In the genomic region with DNA sequence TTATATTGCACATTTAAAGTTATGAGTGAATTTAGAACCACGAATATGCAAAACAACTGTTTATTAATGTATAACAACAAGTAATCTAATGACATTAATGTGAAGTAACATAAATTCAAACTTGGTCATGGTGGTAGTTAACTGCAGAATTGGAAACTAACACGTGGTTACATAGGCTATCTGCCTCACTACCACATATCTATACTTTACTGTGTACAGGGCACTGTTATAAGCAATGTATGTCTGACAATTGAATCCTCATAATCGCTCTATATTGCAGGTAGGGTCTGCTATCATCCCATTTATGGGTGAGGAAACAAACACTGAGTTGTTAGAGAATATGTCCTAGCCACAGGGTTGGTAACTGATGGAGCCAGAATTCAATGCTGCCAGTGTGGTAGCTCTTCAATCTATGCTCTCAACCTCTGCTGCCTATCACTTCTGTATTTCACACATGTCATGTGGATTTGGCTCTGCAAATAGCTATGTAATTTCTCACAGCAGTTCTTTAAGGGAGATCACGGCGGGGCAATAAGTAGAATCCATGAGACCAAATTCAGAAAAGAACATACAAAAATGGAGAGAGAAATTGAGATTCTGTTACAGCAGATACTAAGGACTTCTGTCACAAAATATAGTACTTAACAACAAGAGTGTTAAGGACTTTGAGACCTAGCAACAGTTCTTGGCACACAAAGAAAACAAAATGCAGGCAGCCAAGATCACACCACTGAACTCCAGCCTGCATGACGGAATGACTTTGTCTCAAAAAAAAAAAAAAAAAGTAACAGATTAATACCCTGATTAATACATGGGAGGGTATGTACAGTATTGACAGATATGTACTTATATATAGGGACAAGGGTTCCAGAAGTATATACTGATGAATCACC, we compare ENCODE assay signal across 27 cellular contexts.
DNase-seq lines count a peak whose midpoint lies in the region; ATAC-seq, FAIRE-seq and TF ChIP-seq lines count a peak whose summit lies in the region.
"Had no signal": no experiment of that assay in that cellular context is flagged by ENCODE, and none has a peak within 500 bp of the region (broad histone marks: within the 10 kb centered on the region; RNA-seq: fewer than 3 reads in every experiment).

No MANE protein-coding gene starts in this region.

- no peaks in the 10 kb centered on the region for H3K9me2 ChIP-seq in OCI-LY7 (ENCODE audit: insufficient read depth, low read length)

- POLR2A ChIA-PET in OCI-LY7 (lab: Charles Lee) (interaction anchor here (0.7 to 1.2 kb wide), 2 partner anchors 18 to 195 kb away, joined by 4 to 6 read pairs; no protein-coding TSS in a partner anchor), endothelial cell of umbilical vein (lab: Charles Lee) (no interaction called here), T-cell (lab: Charles Lee) (interaction anchor here (0.6 to 0.7 kb wide), 2 partner anchors 186 to 320 kb away, joined by 3 to 6 read pairs; no protein-coding TSS in a partner anchor)

- H3K4me3 Mint-ChIP-seq in osteocyte (ENCODE audit: unreplicated experiment) (no peak overlapping the region), T-cell (no peak overlapping the region)
- H3K4me3 Mint-ChIP-seq: activated CD4-positive, alpha-beta memory T cell treated with anti-CD3 and anti-CD28 coated beads, Interleukin-2, amount 10 ng/mL, durations not matched to agents 7 days and 5 days; neural progenitor cell; stimulated activated naive CD8-positive, alpha-beta T cell treated with anti-CD3 and anti-CD28 coated beads, Interleukin-15, Interleukin-2, amounts not matched to agents 100 ng/mL and 50 ng/mL, for 24 hours had no signal

- CTCF ChIA-PET in OCI-LY7 (lab: Charles Lee; ENCODE audit: unreplicated experiment) (no interaction called here), endothelial cell of umbilical vein (lab: Charles Lee) (interaction anchor here (1.0 kb wide), 1 partner anchor 36 kb away, joined by 3 read pairs; no protein-coding TSS in a partner anchor), T-cell (lab: Charles Lee) (interaction anchor here in 1 of 2 donors (0.5 kb wide), 1 partner anchor 154 kb away, joined by 3 read pairs; no protein-coding TSS in a partner anchor)

- H3K9ac ChIP-seq in endothelial cell of umbilical vein (replicated peaks; ENCODE audit: extremely low read depth, insufficient read depth, low read length) = no peak overlapping the region
- H3K9ac ChIP-seq: neural progenitor cell had no signal

- H3K27ac Mint-ChIP-seq in osteocyte (ENCODE audit: unreplicated experiment) = no peak overlapping the region
- H3K27ac Mint-ChIP-seq in T-cell = no peak overlapping the region
- H3K27ac Mint-ChIP-seq: activated CD4-positive, alpha-beta memory T cell treated with anti-CD3 and anti-CD28 coated beads, Interleukin-2, amount 10 ng/mL, durations not matched to agents 7 days and 5 days; neural progenitor cell; stimulated activated naive CD8-positive, alpha-beta T cell treated with anti-CD3 and anti-CD28 coated beads, Interleukin-15, Interleukin-2, amounts not matched to agents 100 ng/mL and 50 ng/mL, for 24 hours had no signal

- H3K4me2 ChIP-seq in OCI-LY7 (ENCODE audit: low read length) (no peak overlapping the region), endothelial cell of umbilical vein (ENCODE audit: insufficient read depth, low read length) (no peak overlapping the region)
- H3K4me2 ChIP-seq: neural progenitor cell had no signal

- TF ChIP-seq POLR2A in endothelial cell of umbilical vein (IDR thresholded peaks at IDR 0.05; ENCODE audit: low read depth, low read length) = no peak

- intact Hi-C loops in Right ventricle myocardium inferior (cut with DNase I) = no loop called here
- intact Hi-C loops in OCI-LY7 (cut with micrococcal nuclease; ENCODE audit: unreplicated experiment) = no loop called here
- intact Hi-C loops in endothelial cell of umbilical vein (cut with micrococcal nuclease) = no loop called here

- no peak overlapping the region for H2AFZ ChIP-seq in OCI-LY7 (ENCODE audit: low read length)
- H2AFZ ChIP-seq in endothelial cell of umbilical vein (ENCODE audit: low read depth, low read length) = no peak overlapping the region
- H2AFZ ChIP-seq: neural progenitor cell had no signal

- H3K4me1 ChIP-seq in right atrium auricular region = no peaks in the 10 kb centered on the region
- H3K4me1 ChIP-seq in OCI-LY7 (ENCODE audit: insufficient read depth, low read length, poor library complexity, severe bottlenecking) = no peaks in the 10 kb centered on the region
- no peaks in the 10 kb centered on the region for H3K4me1 ChIP-seq in endothelial cell of umbilical vein (ENCODE audit: control insufficient read depth, extremely low read depth, insufficient read depth, low read length)
- H3K4me1 ChIP-seq: adrenal gland, colonic mucosa, heart left ventricle, neural progenitor cell, sigmoid colon, transverse colon had no signal

- H3K79me2 ChIP-seq in OCI-LY7 (ENCODE audit: insufficient read depth, low read depth, low read length) (no peaks in the 10 kb centered on the region), endothelial cell of umbilical vein (ENCODE audit: control insufficient read depth, insufficient read depth, low read length) (no peaks in the 10 kb centered on the region)

- dilution Hi-C loops in endothelial cell of umbilical vein (cut with MboI; ENCODE audit: extremely low pct_ligation_motif_present, low sequenced_read_pairs) = no loop called here

- ATAC-seq in Right ventricle myocardium inferior = peak; percentile 46
- ATAC-seq in T-cell (replicated peaks in 1 of 4) = no peak

- no peaks in the 10 kb centered on the region for H3K9me1 ChIP-seq in endothelial cell of umbilical vein (replicated peaks; ENCODE audit: control insufficient read depth, extremely low read depth, insufficient read depth, low read length)

- H3K9me3 ChIP-seq in right atrium auricular region (no peaks in the 10 kb centered on the region), OCI-LY7 (ENCODE audit: low read length) (no peaks in the 10 kb centered on the region), endothelial cell of umbilical vein (replicated peaks; ENCODE audit: control insufficient read depth, insufficient read depth, low read length) (no peaks in the 10 kb centered on the region)
- H3K9me3 ChIP-seq: adrenal gland, colonic mucosa, heart left ventricle, sigmoid colon, SJSA1, transverse colon had no signal

- FAIRE-seq in endothelial cell of umbilical vein (lab: Jason Lieb, UNC) = no peak
- FAIRE-seq: TTC549 had no signal

- TSS peak; percentile 13 for BruUV-seq in OCI-LY7 (replicated peaks; lab: Mats Ljungman, UMichigan)
- TSS peak; percentile 6 for BruUV-seq in endothelial cell of umbilical vein (replicated peaks; lab: Mats Ljungman, UMichigan)

- H3K4me1 Mint-ChIP-seq in osteocyte (ENCODE audit: unreplicated experiment) (no peaks in the 10 kb centered on the region), T-cell (no peaks in the 10 kb centered on the region)
- H3K4me1 Mint-ChIP-seq: neural progenitor cell had no signal

- H3K9me3 Mint-ChIP-seq in osteocyte (ENCODE audit: unreplicated experiment) = no peaks in the 10 kb centered on the region
- H3K9me3 Mint-ChIP-seq in T-cell = no peaks in the 10 kb centered on the region
- H3K9me3 Mint-ChIP-seq: activated CD4-positive, alpha-beta memory T cell treated with anti-CD3 and anti-CD28 coated beads, Interleukin-2, amount 10 ng/mL, durations not matched to agents 7 days and 5 days; neural progenitor cell; stimulated activated naive CD8-positive, alpha-beta T cell treated with anti-CD3 and anti-CD28 coated beads, Interleukin-15, Interleukin-2, amounts not matched to agents 100 ng/mL and 50 ng/mL, for 24 hours had no signal

- H3K27ac ChIP-seq in right atrium auricular region (no peak overlapping the region), OCI-LY7 (ENCODE audit: low read depth, low read length, poor library complexity, severe bottlenecking) (no peak overlapping the region), endothelial cell of umbilical vein (ENCODE audit: insufficient read depth, low read depth, low read length) (no peak overlapping the region)
- H3K27ac ChIP-seq: adrenal gland, colonic mucosa, heart left ventricle, neural progenitor cell, sigmoid colon, SJSA1, transverse colon had no signal

- no peaks in the 10 kb centered on the region for H3K27me3 ChIP-seq in right atrium auricular region
- H3K27me3 ChIP-seq in endothelial cell of umbilical vein (ENCODE audit: control insufficient read depth in 2 of 2, insufficient read depth in 2 of 2, low read length in 2 of 2) = no peaks in the 10 kb centered on the region
- H3K27me3 ChIP-seq: adrenal gland, colonic mucosa, heart left ventricle, neural progenitor cell, sigmoid colon, SJSA1, transverse colon had no signal

- H3K36me3 Mint-ChIP-seq in osteocyte (ENCODE audit: unreplicated experiment) = peaks cover 42% of the 10 kb centered on the region
- H3K36me3 Mint-ChIP-seq in T-cell = peaks cover 57% of the 10 kb centered on the region

- H4K20me1 ChIP-seq in OCI-LY7 (ENCODE audit: insufficient read depth, low read length) = no peaks in the 10 kb centered on the region
- no peaks in the 10 kb centered on the region for H4K20me1 ChIP-seq in endothelial cell of umbilical vein (replicated peaks; ENCODE audit: control insufficient read depth, extremely low read depth, insufficient read depth, low read length)

- H3K4me3 ChIP-seq in right atrium auricular region = no peak overlapping the region
- H3K4me3 ChIP-seq in OCI-LY7 (ENCODE audit: low read depth, low read length, poor library complexity, severe bottlenecking) = no peak overlapping the region
- H3K4me3 ChIP-seq in endothelial cell of umbilical vein (replicated peaks in 1 of 3; ENCODE audit: insufficient read depth in 1 of 3, low read depth in 1 of 3, low read length in 3 of 3) = no peak overlapping the region
- H3K4me3 ChIP-seq: adrenal gland, colonic mucosa, heart left ventricle, neural progenitor cell, sigmoid colon, SJSA1, transverse colon had no signal

- TF ChIP-seq CTCF in right atrium auricular region (IDR thresholded peaks at IDR 0.05) = no peak
- no peak for TF ChIP-seq CTCF in OCI-LY7 (conservative IDR thresholded peaks at IDR 0.05; ENCODE audit: low read length)
- TF ChIP-seq CTCF in endothelial cell of umbilical vein (IDR thresholded peaks at IDR 0.05; ENCODE audit: extremely low read depth in 1 of 2, insufficient read depth in 1 of 2, low read depth in 1 of 2, low read length in 2 of 2) = no peak
- TF ChIP-seq CTCF in osteocyte (IDR thresholded peaks at IDR 0.05) = no peak

- H3K27me3 Mint-ChIP-seq in osteocyte (ENCODE audit: unreplicated experiment) (no peaks in the 10 kb centered on the region), T-cell (no peaks in the 10 kb centered on the region)
- H3K27me3 Mint-ChIP-seq: activated CD4-positive, alpha-beta memory T cell treated with anti-CD3 and anti-CD28 coated beads, Interleukin-2, amount 10 ng/mL, durations not matched to agents 7 days and 5 days; stimulated activated naive CD8-positive, alpha-beta T cell treated with anti-CD3 and anti-CD28 coated beads, Interleukin-15, Interleukin-2, amounts not matched to agents 100 ng/mL and 50 ng/mL, for 24 hours had no signal

- peaks cover 52% of the 10 kb centered on the region for H3K36me3 ChIP-seq in right atrium auricular region
- peaks cover 95% of the 10 kb centered on the region for H3K36me3 ChIP-seq in OCI-LY7 (ENCODE audit: insufficient read depth, low read length)
- peaks cover 12 to 14% of the 10 kb centered on the region in 2 experiments for H3K36me3 ChIP-seq in endothelial cell of umbilical vein (ENCODE audit: control insufficient read depth in 2 of 2, extremely low read depth in 1 of 2, insufficient read depth in 2 of 2, low read length in 2 of 2)

- DNase-seq in Right ventricle myocardium inferior (ENCODE audit: missing footprints) (no peak), right atrium auricular region (ENCODE audit: low spot score) (no peak), OCI-LY7 (ENCODE audit: low spot score) (no peak), endothelial cell of umbilical vein (ENCODE audit: low read depth, low spot score) (no peak), superior temporal gyrus (ENCODE audit: extremely low spot score) (peak; percentile 18), NCI-H226 (no peak), osteocyte (ENCODE audit: extremely low spot score, unreplicated experiment) (no peak), T-cell (no peak)
- DNase-seq: activated CD4-positive, alpha-beta memory T cell treated with anti-CD3 and anti-CD28 coated beads, Interleukin-2, amount 10 ng/mL, durations not matched to agents 7 days and 5 days; activated gamma-delta T cell treated with Interleukin-2 at 50 U/mL for 16 hours; adrenal gland; colonic mucosa; effector memory CD4-positive, alpha-beta T cell; HCEC 1CT; heart left ventricle; mammary epithelial cell; NCI-H1092 treated with DMSO at 0.1 percent for 48 hours; NCI-H1930; NCI-H69; posterior cingulate gyrus; sigmoid colon; stimulated activated CD4-positive, alpha-beta T cell treated with anti-CD3 and anti-CD28 coated beads, Interleukin-15, amount 100 ng/mL, for 24 hours; transverse colon had no signal
